In genomic region chr13:75432045-75432444, GRCh38 we compare ENCODE assay signal across 12 cellular contexts. TPM values are rescaled to one million over a fixed set of nuclear protein-coding genes. Genes with fewer than 3 reads are reported as not detected.
A peak's percentile ranks its signal among the peaks of the same experiment; 100 is the strongest.
DNase-seq lines count a peak whose midpoint lies in the region; ATAC-seq, FAIRE-seq and TF ChIP-seq lines count a peak whose summit lies in the region.
"Had no signal": no experiment of that assay in that cellular context is flagged by ENCODE, and none has a peak within 500 bp of the region (broad histone marks: within the 10 kb centered on the region; RNA-seq: fewer than 3 reads in every experiment).

No MANE protein-coding gene starts in this region.

- no peak overlapping the region for H3K4me3 ChIP-seq in GM23338
- no peak overlapping the region for H3K4me3 ChIP-seq in GM12878
- no peak overlapping the region for H3K4me3 ChIP-seq in kidney (ENCODE audit: low read length in 2 of 2)
- H3K4me3 ChIP-seq: BLaER1 had no signal

- H3K27ac Mint-ChIP-seq in GM23338: peak overlapping the region; percentile 78
- H3K27ac Mint-ChIP-seq: stimulated activated naive CD8-positive, alpha-beta T cell treated with anti-CD3 and anti-CD28 coated beads, Interleukin-15, amount 100 ng/mL, for 72 hours had no signal

- H3K79me2 ChIP-seq in GM23338 (replicated peaks; ENCODE audit: insufficient read depth) (peaks cover 39% of the 10 kb centered on the region), GM12878 (ENCODE audit: control insufficient read depth, insufficient read depth, low read length) (peaks cover 6% of the 10 kb centered on the region)

- CTCF ChIA-PET in GM12878 (lab: Yijun Ruan, JAX): interaction anchor here (1.0 to 3.3 kb wide), 9 partner anchors 11 to 171 kb away, joined by 3 to 17 read pairs (median 6); partner anchors contain the start of genes TBC1D4 and UCHL3

- in situ Hi-C loops in ACHN (cut with HindIII; ENCODE audit: low pct_ligation_motif_present, low pct_unique_long_range_greater_than_20kb, low sequenced_read_pairs): no loop called here
- in situ Hi-C loops in GM12878 (cut with MboI): no loop called here

- 0 out of 3 replicates have a peak, but pooled peaks have one; percentile 26 for ATAC-seq in GM23338
- peak; percentile 40; the same call in 2 of the 3 replicates for ATAC-seq in GM12878
- no peak for ATAC-seq in GM21515 (IDR thresholded peaks at IDR 0.05; ENCODE audit: unreplicated experiment)
- ATAC-seq in HG02938 (IDR thresholded peaks at IDR 0.05; ENCODE audit: unreplicated experiment): no peak
- ATAC-seq: stimulated activated naive CD8-positive, alpha-beta T cell treated with anti-CD3 and anti-CD28 coated beads, Interleukin-15, amount 100 ng/mL, for 72 hours had no signal

- no peak overlapping the region for H3K4me3 Mint-ChIP-seq in GM23338
- H3K4me3 Mint-ChIP-seq: stimulated activated naive CD8-positive, alpha-beta T cell treated with anti-CD3 and anti-CD28 coated beads, Interleukin-15, amount 100 ng/mL, for 72 hours had no signal

- no TSS peak for BruUV-seq in GM12878 (replicated peaks; lab: Mats Ljungman, UMichigan)

- DNase-seq in ACHN: peak; percentile 59
- peak; percentile 24 for DNase-seq in GM23338 (ENCODE audit: low spot score)
- DNase-seq in GM12878 (ENCODE audit: low read depth, low spot score): no peak
- DNase-seq in kidney: no peak
- no peak for DNase-seq in stimulated activated CD4-positive, alpha-beta T cell treated with anti-CD3 and anti-CD28 coated beads, Interleukin-12 subunit alpha, Interleukin-12 subunit beta, amount 100 ng/mL, for 4 hours
- no peak for DNase-seq in activated CD8-positive, alpha-beta memory T cell treated with anti-CD3 and anti-CD28 coated beads, Interleukin-2, amount 50 U/mL, for 48 hours
- DNase-seq: NCI-H1436; stimulated activated CD4-positive, alpha-beta T cell treated with anti-CD3 and anti-CD28 coated beads, Interleukin-2, amount 100 ng/mL, for 24 hours; stimulated activated naive CD8-positive, alpha-beta T cell treated with anti-CD3 and anti-CD28 coated beads, Interleukin-15, amount 100 ng/mL, for 72 hours had no signal

- H3K27ac ChIP-seq in GM23338 (ENCODE audit: low read depth) (no peak overlapping the region; the same call in 1 of the 2 replicates), GM12878 (ENCODE audit: control insufficient read depth, insufficient read depth) (no peak overlapping the region), kidney (ENCODE audit: low read depth in 2 of 2, low read length in 2 of 2) (peak overlapping the region; percentile 17 to 57)
- H3K27ac ChIP-seq: BLaER1 had no signal

- TF ChIP-seq EP300 in GM12878 (IDR thresholded peaks at IDR 0.05; ENCODE audit: borderline replicate concordance in 1 of 2, control insufficient read depth in 1 of 2, low read depth in 2 of 2, low read length in 2 of 2): no peak

- intact Hi-C loops in GM12878 (cut with micrococcal nuclease; ENCODE audit: unreplicated experiment) (no loop called here), kidney (cut with DNase I) (no loop called here)

- H2AFZ ChIP-seq in GM23338: no peak overlapping the region
- no peak overlapping the region for H2AFZ ChIP-seq in GM12878 (ENCODE audit: control insufficient read depth, low read depth, low read length)

- H4K20me1 ChIP-seq in GM23338 (replicated peaks; ENCODE audit: insufficient read depth): no peaks in the 10 kb centered on the region; the same call in 1 of the 2 replicates
- no peaks in the 10 kb centered on the region for H4K20me1 ChIP-seq in GM12878 (ENCODE audit: control insufficient read depth, insufficient read depth)

- H3K4me2 ChIP-seq in GM23338: no peak overlapping the region
- H3K4me2 ChIP-seq in GM12878 (ENCODE audit: control insufficient read depth, insufficient read depth): no peak overlapping the region
- H3K4me2 ChIP-seq: BLaER1 had no signal

- H3K4me1 ChIP-seq in GM23338 (ENCODE audit: insufficient read depth) (no peaks in the 10 kb centered on the region), GM12878 (ENCODE audit: control insufficient read depth, insufficient read depth, low read length) (no peaks in the 10 kb centered on the region), kidney (ENCODE audit: control insufficient read depth in 1 of 2, insufficient read depth in 1 of 2, low read depth in 1 of 2, low read length in 2 of 2) (peaks cover 5 to 10% of the 10 kb centered on the region in 2 donors)

- no peak for TF ChIP-seq POLR2A in GM12878 (IDR thresholded peaks at IDR 0.05; ENCODE audit: low read depth, low read length)

- peaks cover 6% of the 10 kb centered on the region; the same call in 1 of the 3 replicates for H3K4me1 Mint-ChIP-seq in GM23338
- H3K4me1 Mint-ChIP-seq: stimulated activated naive CD8-positive, alpha-beta T cell treated with anti-CD3 and anti-CD28 coated beads, Interleukin-15, amount 100 ng/mL, for 72 hours had no signal

- TF ChIP-seq RAD21 in GM12878 (IDR thresholded peaks at IDR 0.05; ENCODE audit: insufficient read depth, low read depth, low read length): peak; percentile 50; the same call in 1 of the 2 replicates

- SMC1A ChIA-PET in GM12878 (lab: Charles Lee; ENCODE audit: uncharacterized antibody, unreplicated experiment): interaction anchor here (1.2 to 3.3 kb wide), 7 partner anchors 8 to 60 kb away, joined by 3 to 18 read pairs (median 5); no protein-coding TSS in a partner anchor

- RAD21 ChIA-PET in GM12878 (lab: Charles Lee; ENCODE audit: unreplicated experiment): interaction anchor here (1.7 kb wide), 1 partner anchor 51 kb away, joined by 7 read pairs; the partner anchor contains the start of gene TBC1D4

- H3K9me2 ChIP-seq in GM23338 (ENCODE audit: insufficient read depth): no peaks in the 10 kb centered on the region

- peaks cover 5% of the 10 kb centered on the region for H3K9me3 ChIP-seq in GM12878 (replicated peaks; ENCODE audit: control insufficient read depth, insufficient read depth, low read length)
- no peaks in the 10 kb centered on the region for H3K9me3 ChIP-seq in kidney (ENCODE audit: control insufficient read depth in 1 of 2, low read length in 2 of 2)

- FAIRE-seq in GM12878 (lab: Jason Lieb, UNC): peak; percentile 13
- FAIRE-seq in kidney (lab: Jason Lieb, UNC): no peak

- H3K27me3 ChIP-seq in GM23338 (ENCODE audit: insufficient read depth): no peaks in the 10 kb centered on the region
- H3K27me3 ChIP-seq in GM12878 (replicated peaks in 1 of 2; ENCODE audit: control insufficient read depth in 2 of 2, insufficient read depth in 2 of 2, low read length in 1 of 2): no peaks in the 10 kb centered on the region
- H3K27me3 ChIP-seq: BLaER1 had no signal

- H3K36me3 ChIP-seq in GM23338 (ENCODE audit: insufficient read depth): no peaks in the 10 kb centered on the region
- no peaks in the 10 kb centered on the region for H3K36me3 ChIP-seq in GM12878 (ENCODE audit: control insufficient read depth in 2 of 2, insufficient read depth in 2 of 2, low read length in 1 of 2)
- H3K36me3 ChIP-seq in kidney (ENCODE audit: control insufficient read depth in 1 of 2, insufficient read depth in 2 of 2, low read length in 2 of 2): no peaks in the 10 kb centered on the region

- TF ChIP-seq CTCF in GM23338 (conservative IDR thresholded peaks at IDR 0.05; ENCODE audit: low read depth in 2 of 2) (peak; percentile 23 to 35; a peak in 1 of 4 replicates), GM12878 (IDR thresholded peaks at IDR 0.05 in 2 of 3, conservative IDR thresholded peaks at IDR 0.05 in 1 of 3; ENCODE audit: control insufficient read depth in 2 of 3, extremely low read depth in 1 of 3, insufficient read depth in 1 of 3, low read depth in 3 of 3, low read length in 3 of 3) (peak in 1 of 3 experiments; percentile 27; a peak in 1 of 6 replicates), kidney (IDR thresholded peaks at IDR 0.05; ENCODE audit: borderline replicate concordance, extremely low read depth, insufficient read depth) (no peak)

- H3K9me3 Mint-ChIP-seq in GM23338: no peaks in the 10 kb centered on the region
- H3K9me3 Mint-ChIP-seq: stimulated activated naive CD8-positive, alpha-beta T cell treated with anti-CD3 and anti-CD28 coated beads, Interleukin-15, amount 100 ng/mL, for 72 hours had no signal

- 0% methylated on average over 2 of the region's 2 CpGs for WGBS in GM12878 (ENCODE audit: insufficient coverage, insufficient replicate concordance, low lambda C conversion rate, missing lambda C conversion rate)

- POLR2A ChIA-PET in GM12878 (lab: Charles Lee): interaction anchor here (1.6 kb wide), 1 partner anchor 37 kb away, joined by 5 read pairs; no protein-coding TSS in a partner anchor

- H3K36me3 Mint-ChIP-seq in GM23338 (ENCODE audit: low read depth): no peaks in the 10 kb centered on the region; the same call in 2 of the 3 replicates

- H3K27me3 Mint-ChIP-seq in GM23338 (ENCODE audit: insufficient read depth, low read depth, poor library complexity): no peaks in the 10 kb centered on the region

- no peaks in the 10 kb centered on the region for H3F3A ChIP-seq in GM23338 (replicated peaks; ENCODE audit: low read depth)

- H3K9ac ChIP-seq in GM12878 (ENCODE audit: control insufficient read depth, insufficient read depth, low read length) (no peak overlapping the region), kidney (ENCODE audit: low read length in 2 of 2) (no peak overlapping the region)
- H3K9ac ChIP-seq: BLaER1 had no signal

TF ChIP-seq in GM23338, 12 proteins besides CTCF, POLR2A, EP300 and RAD21 (continues in another document):
- no peak for TF ChIP-seq ZNF114 (CRISPR knock-in tag; IDR thresholded peaks at IDR 0.05)
- TF ChIP-seq NANOG (IDR thresholded peaks at IDR 0.05; ENCODE audit: borderline replicate concordance): no peak

TF ChIP-seq in GM12878, 131 proteins besides CTCF, POLR2A, EP300 and RAD21 (continues in another document):
- no peak for TF ChIP-seq YBX1 (IDR thresholded peaks at IDR 0.05)

RNA-seq across cellular contexts. Expression of gene TBC1D4, which starts 49.9 kb away (rescaled TPM):
- 37.1 and 38.2 TPM in 2 replicates for total RNA-seq in GM23338 (2014; rRNA removed; shearing (Covaris generic))
- polyA plus RNA-seq in GM23338 (2016; fragmentation: Nextera tagmentation; extraction: Ambion mirVana): 17.9 and 18.7 TPM in 2 replicates
- total RNA-seq in GM12878 (2013; cell fraction: nucleolus; rRNA removed): 25.7 and 28.4 TPM in 2 replicates
- 29.1 and 30.5 TPM in 2 replicates for total RNA-seq in GM12878 (2014; rRNA removed)
- total RNA-seq in GM12878 (2014; rRNA removed; fragmentation: Illumina TruSeq; extraction: Trizol): 31.9 and 32.0 TPM in 2 replicates
- 38.0 and 38.6 TPM in 2 replicates for total RNA-seq in GM12878 (2021)
- 6.8 TPM for polyA plus RNA-seq in GM12878 (2011; ENCODE audit: low read depth)
- 18.4 and 19.5 TPM in 2 replicates for polyA plus RNA-seq in GM12878 (2011; rRNA removed)
- polyA plus RNA-seq in GM12878 (2011; cell fraction: cytosol; rRNA removed): 20.7 and 21.1 TPM in 2 replicates
- 25.5 and 35.4 TPM in 2 replicates for polyA plus RNA-seq in GM12878 (2011; cell fraction: nucleus; rRNA removed)
- polyA plus RNA-seq in GM12878 (2012): 14.4 and 16.9 TPM in 2 replicates
- 30.4 and 33.3 TPM in 2 replicates for polyA plus RNA-seq in GM12878 (2014; fragmentation: Illumina TruSeq; extraction: Trizol)
- polyA plus RNA-seq in GM12878 (2014; fragmentation: Nextera tagmentation; extraction: Ambion mirVana): 10 to 100 TPM; 11.0 to 11.9 TPM
- 26.4 and 27.3 TPM in 2 replicates for polyA plus RNA-seq in GM12878 (2014; rRNA removed)
- polyA plus RNA-seq in GM12878 (2016; fragmentation: Nextera tagmentation; extraction: Ambion mirVana): 10 to 100 TPM; 23.3 to 24.6 TPM
- polyA minus RNA-seq in GM12878 (2011; rRNA and poly(A)+ RNA removed): 36.4 and 38.9 TPM in 2 replicates
- 11.6 and 13.9 TPM in 2 replicates for polyA minus RNA-seq in GM12878 (2011; cell fraction: cytosol; rRNA and poly(A)+ RNA removed)
- 15.0 and 21.8 TPM in 2 replicates for polyA minus RNA-seq in GM12878 (2011; cell fraction: nucleus; rRNA and poly(A)+ RNA removed)
- total RNA-seq in kidney: 51.8 TPM
- 14.7 TPM for polyA plus RNA-seq in kidney (ENCODE audit: insufficient read depth, low read depth, low replicate concordance)

Comparison
In these comparisons a context has a peak if more than half of its experiments do, and no peak if none do; other contexts are left out.
1. DNase-seq: peak in ACHN (single experiment) and GM23338 (single experiment); none in GM12878 (single experiment), kidney (single experiment), stimulated activated CD4-positive, alpha-beta T cell treated with anti-CD3 and anti-CD28 coated beads, Interleukin-12 subunit alpha, Interleukin-12 subunit beta, amount 100 ng/mL, for 4 hours (single experiment) and activated CD8-positive, alpha-beta memory T cell treated with anti-CD3 and anti-CD28 coated beads, Interleukin-2, amount 50 U/mL, for 48 hours (single experiment).
2. ATAC-seq: peak in GM23338 (single experiment) and GM12878 (single experiment); none in GM21515 (single experiment) and HG02938 (single experiment).
3. H3K27ac ChIP-seq: peak in kidney (2 of 2); none in GM23338 (single experiment) and GM12878 (single experiment).